In the genomic region with DNA sequence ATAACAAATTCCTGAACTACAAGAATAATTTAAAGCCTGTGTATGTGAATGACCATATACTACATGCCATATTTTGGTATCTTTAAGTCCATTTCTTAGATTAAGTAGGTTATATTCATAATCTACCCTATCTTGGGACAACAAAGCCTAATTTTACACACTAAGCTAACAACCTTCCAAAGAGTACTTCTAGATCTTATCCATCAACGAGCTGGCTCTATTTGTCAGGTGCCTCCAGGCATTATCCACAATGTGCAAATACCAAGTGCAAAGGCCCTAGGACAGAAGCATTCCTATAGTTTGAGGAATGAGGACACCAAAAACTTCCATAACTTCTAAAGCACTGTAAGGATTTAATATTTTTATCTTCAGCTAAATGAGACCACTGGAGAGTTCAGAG, we compare ENCODE assay signal across 1 cellular context.
TF ChIP-seq lines count a peak whose summit lies in the region.

No MANE protein-coding gene starts in this region.

TF ChIP-seq in GM12878, 131 proteins besides CTCF, POLR2A, EP300 and RAD21:
- no peak for TF ChIP-seq JUND (IDR thresholded peaks at IDR 0.05; ENCODE audit: low read depth, low read length)
- TF ChIP-seq, protein P1, sequence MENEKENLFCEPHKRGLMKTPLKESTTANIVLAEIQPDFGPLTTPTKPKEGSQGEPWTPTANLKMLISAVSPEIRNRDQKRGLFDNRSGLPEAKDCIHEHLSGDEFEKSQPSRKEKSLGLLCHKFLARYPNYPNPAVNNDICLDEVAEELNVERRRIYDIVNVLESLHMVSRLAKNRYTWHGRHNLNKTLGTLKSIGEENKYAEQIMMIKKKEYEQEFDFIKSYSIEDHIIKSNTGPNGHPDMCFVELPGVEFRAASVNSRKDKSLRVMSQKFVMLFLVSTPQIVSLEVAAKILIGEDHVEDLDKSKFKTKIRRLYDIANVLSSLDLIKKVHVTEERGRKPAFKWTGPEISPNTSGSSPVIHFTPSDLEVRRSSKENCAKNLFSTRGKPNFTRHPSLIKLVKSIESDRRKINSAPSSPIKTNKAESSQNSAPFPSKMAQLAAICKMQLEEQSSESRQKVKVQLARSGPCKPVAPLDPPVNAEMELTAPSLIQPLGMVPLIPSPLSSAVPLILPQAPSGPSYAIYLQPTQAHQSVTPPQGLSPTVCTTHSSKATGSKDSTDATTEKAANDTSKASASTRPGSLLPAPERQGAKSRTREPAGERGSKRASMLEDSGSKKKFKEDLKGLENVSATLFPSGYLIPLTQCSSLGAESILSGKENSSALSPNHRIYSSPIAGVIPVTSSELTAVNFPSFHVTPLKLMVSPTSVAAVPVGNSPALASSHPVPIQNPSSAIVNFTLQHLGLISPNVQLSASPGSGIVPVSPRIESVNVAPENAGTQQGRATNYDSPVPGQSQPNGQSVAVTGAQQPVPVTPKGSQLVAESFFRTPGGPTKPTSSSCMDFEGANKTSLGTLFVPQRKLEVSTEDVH (IDR thresholded peaks at IDR 0.05; ENCODE audit: low read depth, partially characterized antibody) = no peak
